In the genomic region with DNA sequence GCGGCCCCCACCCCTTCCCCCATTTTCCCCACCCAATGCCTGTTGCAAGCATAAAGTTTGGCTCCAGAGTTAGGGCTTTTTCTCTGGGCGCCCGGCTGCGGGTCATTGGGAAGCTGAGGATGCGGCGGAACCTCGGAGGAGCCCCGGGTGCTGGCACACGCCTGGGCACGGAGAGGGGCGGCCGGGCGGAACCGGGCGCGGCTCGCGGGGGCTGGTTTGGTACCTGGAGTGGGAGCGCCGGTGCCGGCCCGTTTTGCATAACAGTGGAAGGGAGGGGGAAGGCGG, we compare ENCODE assay signal across 8 cellular contexts. TPM values are rescaled to one million over a fixed set of nuclear protein-coding genes. Genes with fewer than 3 reads are reported as not detected.
A peak's percentile ranks its signal among the peaks of the same experiment; 100 is the strongest.
DNase-seq lines count a peak whose midpoint lies in the region; ATAC-seq and TF ChIP-seq lines count a peak whose summit lies in the region.

No MANE protein-coding gene starts in this region.

- H3K36me3 ChIP-seq in parathyroid adenoma (ENCODE audit: control insufficient read depth, insufficient read depth, low read length) = no peaks in the 10 kb centered on the region

- peak overlapping the region; percentile 80 for H3K4me3 ChIP-seq in parathyroid adenoma (ENCODE audit: low read depth, low read length)

- peak overlapping the region; percentile 96 for H3K4me2 ChIP-seq in parathyroid adenoma (ENCODE audit: low read length)

- no peak for ATAC-seq in HG03432 (IDR thresholded peaks at IDR 0.05; ENCODE audit: unreplicated experiment)

- no peaks in the 10 kb centered on the region for H3K9me3 ChIP-seq in parathyroid adenoma (ENCODE audit: control insufficient read depth, low read length)

- peak overlapping the region; percentile 98 for H2AFZ ChIP-seq in parathyroid adenoma

- no peak for TF ChIP-seq CTCF in parathyroid adenoma (IDR thresholded peaks at IDR 0.05)

- H3K79me2 ChIP-seq in parathyroid adenoma = peaks cover 4% of the 10 kb centered on the region

- peaks cover 9% of the 10 kb centered on the region for H3K4me1 ChIP-seq in parathyroid adenoma

- peak; percentile 62 for TF ChIP-seq POLR2A in GM19099 (IDR thresholded peaks at IDR 0.05; ENCODE audit: extremely low read depth, insufficient read length, low read depth)

- DNase-seq in OCI-M1 (lab: John Stamatoyannopoulos, UW) (peak; percentile 76), epithelial cell of prostate (ENCODE audit: low read depth, low spot score) (no peak), mucosa of gallbladder (ENCODE audit: low spot score) (no peak), NCI-H2171 (lab: John Stamatoyannopoulos, UW) (no peak), SKM-1 (lab: John Stamatoyannopoulos, UW; ENCODE audit: unreplicated experiment) (no peak)

- H3K27ac ChIP-seq in epithelial cell of prostate (peak overlapping the region; percentile 35), parathyroid adenoma (peak overlapping the region; percentile 89)

- H3K9ac ChIP-seq in parathyroid adenoma = no peak overlapping the region

- no peaks in the 10 kb centered on the region for H3K27me3 ChIP-seq in parathyroid adenoma (ENCODE audit: control insufficient read depth, insufficient read depth, low read length)

RNA-seq across cellular contexts. Expression of a gene that starts 1.2 kb away (rescaled TPM):
- 10.6 TPM for total RNA-seq in mucosa of gallbladder
